In the genomic region with DNA sequence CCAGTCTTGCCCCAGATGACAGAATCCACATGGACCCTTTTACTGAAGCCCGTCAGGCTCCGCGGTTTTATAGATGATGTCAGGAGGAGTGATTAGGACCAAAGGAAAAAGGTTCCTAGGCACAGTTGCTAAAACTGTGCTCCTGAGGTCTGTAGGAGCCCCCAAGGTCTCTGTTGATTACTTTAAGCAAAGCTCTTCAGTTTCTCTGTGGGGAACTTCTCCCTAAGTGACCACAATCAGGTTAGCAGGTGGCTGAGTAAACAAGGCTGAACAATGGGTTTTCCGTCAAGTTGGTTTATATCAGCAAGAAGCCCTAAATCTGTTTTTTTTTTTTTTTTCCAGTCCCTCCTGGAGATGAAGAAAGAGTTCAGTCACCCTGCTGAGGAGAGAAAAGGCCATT, we compare ENCODE assay signal across 3 cellular contexts.
DNase-seq lines count a peak whose midpoint lies in the region; ATAC-seq, FAIRE-seq and TF ChIP-seq lines count a peak whose summit lies in the region.
"Not testable (repeated sequence)": the region's sequence is repeated elsewhere in the genome, so short reads cannot be mapped to it uniquely, and the experiment has no call there.

No MANE protein-coding gene starts in this region.

- not testable (repeated sequence) for H4K20me1 ChIP-seq in GM23338 (replicated peaks; ENCODE audit: insufficient read depth); H1 (replicated peaks in 1 of 2; ENCODE audit: control insufficient read depth in 1 of 2, insufficient read depth in 2 of 2, low read length in 2 of 2)

- not testable (repeated sequence) for H3K9me2 ChIP-seq in GM23338 (ENCODE audit: insufficient read depth)

- not testable (repeated sequence) for H3F3A ChIP-seq in GM23338 (replicated peaks; ENCODE audit: low read depth)

- not testable (repeated sequence) for H4K8ac ChIP-seq in H1 (ENCODE audit: extremely low read depth, insufficient read depth, low read length)

- not testable (repeated sequence) for H2BK120ac ChIP-seq in H1 (replicated peaks; ENCODE audit: low read depth, low read length)

- H3K4ac ChIP-seq in H1 (replicated peaks; ENCODE audit: insufficient read length, low read depth, low read length): not testable (repeated sequence)

- not testable (repeated sequence) for H3K36me3 Mint-ChIP-seq in GM23338 (ENCODE audit: low read depth); WTC11

- H2BK20ac ChIP-seq in H1 (ENCODE audit: low read length): not testable (repeated sequence)

- DNase-seq in GM23338 (ENCODE audit: low spot score); WTC11 (ENCODE audit: low spot score); H1 (ENCODE audit: low read depth in 1 of 2, low spot score in 2 of 2): not testable (repeated sequence)

- not testable (repeated sequence) for TF ChIP-seq POLR2A in H1 (IDR thresholded peaks at IDR 0.05; ENCODE audit: control extremely low read depth in 1 of 2, low read depth in 2 of 2, low read length in 2 of 2)

- H4K5ac ChIP-seq in H1 (ENCODE audit: insufficient read length, low read depth, low read length): not testable (repeated sequence)

- not testable (repeated sequence) for H3K27ac Mint-ChIP-seq in GM23338, WTC11

- not testable (repeated sequence) for H3K4me1 Mint-ChIP-seq in GM23338, WTC11

- H3K79me2 ChIP-seq in GM23338 (replicated peaks; ENCODE audit: insufficient read depth); H1 (ENCODE audit: control insufficient read depth in 1 of 2, insufficient read depth in 2 of 2, low read length in 2 of 2): not testable (repeated sequence)

- not testable (repeated sequence) for H3K4me3 Mint-ChIP-seq in GM23338, WTC11

- CTCF ChIA-PET in WTC11 (lab: Charles Lee); H1 (lab: Charles Lee; ENCODE audit: partially characterized antibody): not testable (repeated sequence)

- not testable (repeated sequence) for H3K4me3 ChIP-seq in GM23338; H1 (ENCODE audit: extremely low read depth in 1 of 4, insufficient read depth in 2 of 4, low read depth in 3 of 4, low read length in 4 of 4)

- not testable (repeated sequence) for H2BK12ac ChIP-seq in H1 (ENCODE audit: low read depth, low read length)

- H2AK5ac ChIP-seq in H1 (ENCODE audit: low read depth, low read length): not testable (repeated sequence)

- not testable (repeated sequence) for H3K56ac ChIP-seq in H1 (replicated peaks; ENCODE audit: insufficient read length, low read depth, low read length)

- not testable (repeated sequence) for H3K9ac ChIP-seq in H1 (replicated peaks in 1 of 4; ENCODE audit: extremely low read depth in 1 of 4, low read depth in 3 of 4, low read length in 3 of 4)

- not testable (repeated sequence) for TF ChIP-seq EP300 in H1 (IDR thresholded peaks at IDR 0.05; ENCODE audit: borderline replicate concordance in 1 of 2, low read depth in 2 of 2, low read length in 2 of 2)

- not testable (repeated sequence) for H3K27me3 ChIP-seq in GM23338 (ENCODE audit: insufficient read depth); H1 (replicated peaks in 1 of 4; ENCODE audit: control insufficient read depth in 3 of 4, extremely low read depth in 1 of 4, insufficient read depth in 3 of 4, low read length in 3 of 4)

- H3K36me3 ChIP-seq in GM23338 (ENCODE audit: insufficient read depth); H1 (ENCODE audit: control insufficient read depth in 2 of 4, insufficient read depth in 4 of 4, low read length in 3 of 4): not testable (repeated sequence)

- H2BK5ac ChIP-seq in H1 (ENCODE audit: low read depth, low read length): not testable (repeated sequence)

- H3K14ac ChIP-seq in H1 (ENCODE audit: insufficient read length): not testable (repeated sequence)

- POLR2A ChIA-PET in WTC11 (lab: Charles Lee); H1 (lab: Charles Lee; ENCODE audit: partially characterized antibody): not testable (repeated sequence)

- FAIRE-seq in H1 (lab: Jason Lieb, UNC): peak; percentile 94

- H2AFZ ChIP-seq in GM23338; H1 (ENCODE audit: low read length): not testable (repeated sequence)

- not testable (repeated sequence) for TF ChIP-seq RAD21 in H1 (IDR thresholded peaks at IDR 0.05 in 1 of 2, conservative IDR thresholded peaks at IDR 0.05 in 1 of 2; ENCODE audit: low read depth in 2 of 2, low read length in 2 of 2)

- H3K27me3 Mint-ChIP-seq in GM23338 (ENCODE audit: insufficient read depth, low read depth, poor library complexity) (peaks cover 13% of the 10 kb centered on the region), WTC11 (ENCODE audit: low read depth) (peaks cover 46% of the 10 kb centered on the region)

- H3K18ac ChIP-seq in H1 (ENCODE audit: extremely low read depth, low read length): not testable (repeated sequence)

- H3K9me3 Mint-ChIP-seq in GM23338, WTC11: not testable (repeated sequence)

- not testable (repeated sequence) for H4K91ac ChIP-seq in H1 (replicated peaks; ENCODE audit: insufficient read length, low read length)

- not testable (repeated sequence) for TF ChIP-seq CTCF in GM23338 (conservative IDR thresholded peaks at IDR 0.05; ENCODE audit: low read depth in 2 of 2); WTC11 (IDR thresholded peaks at IDR 0.05); H1 (IDR thresholded peaks at IDR 0.05; ENCODE audit: control extremely low read depth in 1 of 3, insufficient read depth in 1 of 3, low read depth in 1 of 3, low read length in 3 of 3)

- not testable (repeated sequence) for H3K27ac ChIP-seq in GM23338 (ENCODE audit: low read depth); H1 (ENCODE audit: low read depth, low read length)

- H3K4me1 ChIP-seq in GM23338 (ENCODE audit: insufficient read depth); H1 (replicated peaks in 1 of 4; ENCODE audit: control insufficient read depth in 3 of 4, insufficient read depth in 4 of 4, low read length in 3 of 4): not testable (repeated sequence)

- H3K23me2 ChIP-seq in H1 (ENCODE audit: low read depth, low read length): not testable (repeated sequence)

- not testable (repeated sequence) for H3K79me1 ChIP-seq in H1 (ENCODE audit: low read depth, low read length)

- H2BK15ac ChIP-seq in H1 (ENCODE audit: low read length): not testable (repeated sequence)

- ATAC-seq in GM23338 (peak; percentile 94), WTC11 (peak; percentile 65)

- WGBS in H1 (ENCODE audit: extremely low coverage in 1 of 2, insufficient coverage in 1 of 2, insufficient read length in 1 of 2, insufficient replicate concordance in 2 of 2, low coverage in 1 of 2, low lambda C conversion rate in 2 of 2, missing lambda C conversion rate in 1 of 2), 2 experiments: no CpG with 5 or more reads among the region's 4 CpGs

- H3K4me2 ChIP-seq in GM23338; H1 (ENCODE audit: insufficient read depth in 1 of 2, low read depth in 2 of 2, low read length in 2 of 2): not testable (repeated sequence)

- H3K9me3 ChIP-seq in H1 (ENCODE audit: insufficient read depth in 2 of 2, low read depth in 1 of 2, low read length in 1 of 2): not testable (repeated sequence)

- not testable (repeated sequence) for H3K23ac ChIP-seq in H1 (ENCODE audit: insufficient read length)
